8 cellular contexts compared by ENCODE assay signal in genomic region chr1:207848234-207848633, GRCh38.
DNase-seq lines count a peak whose midpoint lies in the region; ATAC-seq lines count a peak whose summit lies in the region.

No MANE protein-coding gene starts in this region.

- no peaks in the 10 kb centered on the region for H3K9me3 Mint-ChIP-seq in naive thymus-derived CD8-positive, alpha-beta T cell

- peaks cover 0 to 64% (median 9%) of the 10 kb centered on the region in 3 donors for H3K36me3 Mint-ChIP-seq in naive thymus-derived CD8-positive, alpha-beta T cell

- peaks cover 63 to 98% (median 95%) of the 10 kb centered on the region in 4 donors for H3K4me1 Mint-ChIP-seq in naive thymus-derived CD8-positive, alpha-beta T cell

- DNase-seq in CD1c-positive myeloid dendritic cell (ENCODE audit: extremely low spot score), result peak; percentile 93
- peak; percentile 28 for DNase-seq in H4 (ENCODE audit: low spot score)
- peak; percentile 2 for DNase-seq in SHP77 treated with DMSO at 0.1 percent for 48 hours (lab: John Stamatoyannopoulos, UW)
- DNase-seq in dermis microvascular lymphatic vessel endothelial cell (ENCODE audit: low read depth in 2 of 2), result peak; percentile 91 to 98
- DNase-seq in naive thymus-derived CD8-positive, alpha-beta T cell, result no peak
- no peak for DNase-seq in NCI-H1436 treated with DMSO at 0.1 percent for 48 hours (lab: John Stamatoyannopoulos, UW)
- DNase-seq in COR-L47 (lab: John Stamatoyannopoulos, UW), result no peak

- peak overlapping the region; percentile 23 to 77 (median 68) for H3K4me3 Mint-ChIP-seq in naive thymus-derived CD8-positive, alpha-beta T cell

- no peaks in the 10 kb centered on the region for H3K27me3 Mint-ChIP-seq in naive thymus-derived CD8-positive, alpha-beta T cell

- H3K27ac Mint-ChIP-seq in naive thymus-derived CD8-positive, alpha-beta T cell, result peak overlapping the region in 9 of 10 donors; percentile 1 to 86 (median 64)

- ATAC-seq in naive thymus-derived CD8-positive, alpha-beta T cell, result peak; percentile 47 to 66
- ATAC-seq in HG02885 (IDR thresholded peaks at IDR 0.05; ENCODE audit: poor library complexity, unreplicated experiment), result no peak

- POLR2A ChIA-PET in naive thymus-derived CD8-positive, alpha-beta T cell (lab: Charles Lee), result interaction anchor here (0.7 to 1.4 kb wide), 4 partner anchors 10 to 26 kb away, joined by 3 to 4 read pairs (median 3); no protein-coding TSS in a partner anchor

Comparison
In these comparisons a context has a peak if more than half of its experiments do, and no peak if none do; other contexts are left out.
1. DNase-seq: peak in CD1c-positive myeloid dendritic cell (single experiment), H4 (single experiment), SHP77 treated with DMSO at 0.1 percent for 48 hours (single experiment) and dermis microvascular lymphatic vessel endothelial cell (2 of 2); none in naive thymus-derived CD8-positive, alpha-beta T cell (0 of 10), NCI-H1436 treated with DMSO at 0.1 percent for 48 hours (single experiment) and COR-L47 (single experiment).